ENCODE assay signal across 8 cellular contexts in genomic region chr14:83463500-83464098, GRCh38.
DNase-seq lines count a peak whose midpoint lies in the region; TF ChIP-seq lines count a peak whose summit lies in the region.

No MANE protein-coding gene starts in this region.

- CTCF ChIA-PET in OCI-LY7 (lab: Charles Lee; ENCODE audit: unreplicated experiment): no interaction called here
- CTCF ChIA-PET in CD4-positive, alpha-beta memory T cell (lab: Charles Lee; ENCODE audit: partially characterized antibody): interaction anchor here (0.6 kb wide), 1 partner anchor 1047 kb away, joined by 6 read pairs; no protein-coding TSS in a partner anchor

- no peaks in the 10 kb centered on the region for H3K36me3 Mint-ChIP-seq in endothelial cell (ENCODE audit: low read depth, unreplicated experiment)
- no peaks in the 10 kb centered on the region for H3K36me3 Mint-ChIP-seq in neural progenitor cell
- H3K36me3 Mint-ChIP-seq in CD4-positive, alpha-beta memory T cell: no peaks in the 10 kb centered on the region

- H3K4me1 Mint-ChIP-seq in endothelial cell (ENCODE audit: unreplicated experiment) (peaks cover 5% of the 10 kb centered on the region), neural progenitor cell (no peaks in the 10 kb centered on the region)
- no peaks in the 10 kb centered on the region for H3K4me1 Mint-ChIP-seq in CD4-positive, alpha-beta memory T cell

- POLR2A ChIA-PET in OCI-LY7 (lab: Charles Lee): interaction anchor here (1.2 kb wide), 1 partner anchor 166 kb away, joined by 3 read pairs; no protein-coding TSS in a partner anchor
- POLR2A ChIA-PET in CD4-positive, alpha-beta memory T cell (lab: Charles Lee; ENCODE audit: partially characterized antibody): no interaction called here

- H3K4me3 ChIP-seq in OCI-LY7 (ENCODE audit: low read depth, low read length, poor library complexity, severe bottlenecking): no peak overlapping the region
- no peak overlapping the region for H3K4me3 ChIP-seq in neural progenitor cell
- H3K4me3 ChIP-seq in CD4-positive, alpha-beta memory T cell (ENCODE audit: low read length in 2 of 2): no peak overlapping the region

- DNase-seq in SHP77 (lab: John Stamatoyannopoulos, UW): peak; percentile 1 to 30
- no peak for DNase-seq in SHP77 treated with DMSO at 0.1 percent for 48 hours (lab: John Stamatoyannopoulos, UW)
- DNase-seq in HPDE6-E6E7 (ENCODE audit: extremely low spot score): peak; percentile 22
- peak; percentile 63 for DNase-seq in OCI-LY7 (ENCODE audit: low spot score)
- peak; percentile 70 for DNase-seq in endothelial cell (ENCODE audit: low spot score)
- peak; percentile 84 for DNase-seq in neural progenitor cell (ENCODE audit: low spot score)
- DNase-seq in CD4-positive, alpha-beta memory T cell: no peak
- no peak for DNase-seq in effector CD4-positive, alpha-beta T cell

- no peaks in the 10 kb centered on the region for H3K27me3 Mint-ChIP-seq in endothelial cell (ENCODE audit: unreplicated experiment)
- no peaks in the 10 kb centered on the region for H3K27me3 Mint-ChIP-seq in neural progenitor cell (ENCODE audit: insufficient read depth, low read depth)
- no peaks in the 10 kb centered on the region for H3K27me3 Mint-ChIP-seq in CD4-positive, alpha-beta memory T cell

- TF ChIP-seq CTCF in OCI-LY7 (conservative IDR thresholded peaks at IDR 0.05; ENCODE audit: low read length) (peak; percentile 93), endothelial cell (IDR thresholded peaks at IDR 0.05; ENCODE audit: unreplicated experiment) (peak; percentile 86), neural progenitor cell (IDR thresholded peaks at IDR 0.05) (peak; percentile 86)

- H3K27ac Mint-ChIP-seq in endothelial cell (ENCODE audit: unreplicated experiment) (no peak overlapping the region), neural progenitor cell (no peak overlapping the region)
- H3K27ac Mint-ChIP-seq in CD4-positive, alpha-beta memory T cell: no peak overlapping the region

- no TSS peak for BruUV-seq in OCI-LY7 (replicated peaks; lab: Mats Ljungman, UMichigan)

- H3K4me2 ChIP-seq in OCI-LY7 (ENCODE audit: low read length): no peak overlapping the region
- H3K4me2 ChIP-seq in neural progenitor cell: no peak overlapping the region

- intact Hi-C loops in OCI-LY7 (cut with micrococcal nuclease; ENCODE audit: unreplicated experiment): loop anchor here (1.0 to 10.0 kb wide), 2 partner anchors 163 to 749 kb away; no protein-coding TSS in a partner anchor
- intact Hi-C loops in CD4-positive, alpha-beta memory T cell (cut with micrococcal nuclease): no loop called here

- no peaks in the 10 kb centered on the region for H4K20me1 ChIP-seq in OCI-LY7 (ENCODE audit: insufficient read depth, low read length)
- H4K20me1 ChIP-seq in neural progenitor cell (ENCODE audit: low read depth): no peaks in the 10 kb centered on the region

- H3F3A ChIP-seq in neural progenitor cell (ENCODE audit: low read depth): no peaks in the 10 kb centered on the region

- no peak overlapping the region for H3K4me3 Mint-ChIP-seq in endothelial cell (ENCODE audit: unreplicated experiment)
- no peak overlapping the region for H3K4me3 Mint-ChIP-seq in neural progenitor cell
- no peak overlapping the region for H3K4me3 Mint-ChIP-seq in CD4-positive, alpha-beta memory T cell

- H3K9me3 Mint-ChIP-seq in endothelial cell (ENCODE audit: unreplicated experiment) (no peaks in the 10 kb centered on the region), neural progenitor cell (peaks cover 13% of the 10 kb centered on the region)
- peaks cover 0 to 28% (median 14%) of the 10 kb centered on the region in 8 donors for H3K9me3 Mint-ChIP-seq in CD4-positive, alpha-beta memory T cell

- H2AFZ ChIP-seq in OCI-LY7 (ENCODE audit: low read length): no peak overlapping the region
- H2AFZ ChIP-seq in neural progenitor cell (replicated peaks): no peak overlapping the region

- H3K36me3 ChIP-seq in OCI-LY7 (ENCODE audit: insufficient read depth, low read length) (no peaks in the 10 kb centered on the region), neural progenitor cell (no peaks in the 10 kb centered on the region)
- H3K36me3 ChIP-seq in CD4-positive, alpha-beta memory T cell (ENCODE audit: insufficient read depth, low read length): no peaks in the 10 kb centered on the region

- H3K27me3 ChIP-seq in neural progenitor cell: no peaks in the 10 kb centered on the region
- no peaks in the 10 kb centered on the region for H3K27me3 ChIP-seq in CD4-positive, alpha-beta memory T cell (ENCODE audit: insufficient read depth, low read length)

- no peaks in the 10 kb centered on the region for H3K9me2 ChIP-seq in OCI-LY7 (ENCODE audit: insufficient read depth, low read length)

- no peak overlapping the region for H3K9ac ChIP-seq in neural progenitor cell

- H3K27ac ChIP-seq in OCI-LY7 (ENCODE audit: low read depth, low read length, poor library complexity, severe bottlenecking) (no peak overlapping the region), neural progenitor cell (no peak overlapping the region)
- no peak overlapping the region for H3K27ac ChIP-seq in CD4-positive, alpha-beta memory T cell (ENCODE audit: low read depth, low read length)

- H3K79me2 ChIP-seq in OCI-LY7 (ENCODE audit: insufficient read depth, low read depth, low read length) (no peaks in the 10 kb centered on the region), neural progenitor cell (ENCODE audit: low read depth) (no peaks in the 10 kb centered on the region)

- H3K9me3 ChIP-seq in OCI-LY7 (ENCODE audit: low read length) (no peaks in the 10 kb centered on the region), neural progenitor cell (ENCODE audit: low read depth) (peaks cover 3% of the 10 kb centered on the region)
- no peaks in the 10 kb centered on the region for H3K9me3 ChIP-seq in CD4-positive, alpha-beta memory T cell (ENCODE audit: control insufficient read depth in 1 of 2, low read length in 2 of 2)

- H3K4me1 ChIP-seq in OCI-LY7 (ENCODE audit: insufficient read depth, low read length, poor library complexity, severe bottlenecking) (no peaks in the 10 kb centered on the region), neural progenitor cell (no peaks in the 10 kb centered on the region)
- H3K4me1 ChIP-seq in CD4-positive, alpha-beta memory T cell (ENCODE audit: insufficient read depth, low read length): no peaks in the 10 kb centered on the region

Comparison
In these comparisons a context has a peak if more than half of its experiments do, and no peak if none do; other contexts are left out.
1. DNase-seq: peak in SHP77 (2 of 2), HPDE6-E6E7 (single experiment), OCI-LY7 (single experiment), endothelial cell (single experiment) and neural progenitor cell (single experiment); none in SHP77 treated with DMSO at 0.1 percent for 48 hours (single experiment), CD4-positive, alpha-beta memory T cell (0 of 5) and effector CD4-positive, alpha-beta T cell (single experiment).
2. Peak in every context shown above with its lines, with median percentiles within 50 percentile points of each other: CTCF ChIP-seq.